ENCODE assay signal across 8 cellular contexts in the genomic region with DNA sequence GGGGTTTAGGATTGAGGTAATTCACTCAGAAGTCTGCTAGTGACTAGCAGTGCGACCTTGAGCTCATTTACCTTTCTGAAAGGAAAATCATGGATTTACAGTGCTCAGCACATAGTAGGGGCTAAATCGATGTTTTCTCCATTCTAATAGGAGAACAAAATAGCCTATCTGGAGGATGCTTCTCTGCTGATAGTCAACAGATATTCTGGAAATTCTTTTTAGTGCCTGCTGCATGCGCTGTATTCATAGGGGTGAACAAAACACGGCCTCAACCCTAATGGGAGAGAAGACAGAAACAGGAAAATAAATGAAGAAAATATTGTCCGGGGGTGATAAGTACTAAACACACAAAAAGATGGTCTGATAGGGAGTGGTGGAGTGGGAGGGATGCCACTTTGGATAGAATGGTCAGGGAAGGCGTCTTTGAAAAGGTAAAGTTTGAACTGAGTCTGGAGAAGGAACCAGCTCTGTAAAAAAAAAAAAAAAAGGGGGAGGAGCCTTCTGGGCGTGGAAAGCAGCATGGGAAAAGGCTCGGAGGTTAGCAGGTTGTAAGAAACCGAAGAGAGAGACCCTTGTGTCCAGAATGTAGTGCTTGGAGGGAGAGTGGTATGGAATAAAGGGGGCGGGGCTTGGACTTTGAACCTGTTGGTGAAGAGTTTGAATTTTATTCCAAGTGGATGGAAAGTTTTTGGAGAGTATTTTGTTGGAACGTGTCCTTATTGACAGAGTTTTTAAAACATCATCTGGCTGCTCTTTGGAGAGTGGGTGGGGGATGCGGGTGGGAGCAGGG.
DNase-seq lines count a peak whose midpoint lies in the region; ATAC-seq and TF ChIP-seq lines count a peak whose summit lies in the region.

No MANE protein-coding gene starts in this region.

- no peaks in the 10 kb centered on the region for H3K9me3 Mint-ChIP-seq in effector memory CD8-positive, alpha-beta T cell
- no peaks in the 10 kb centered on the region for H3K9me3 Mint-ChIP-seq in nephron

- peaks cover 6% of the 10 kb centered on the region for H3K36me3 Mint-ChIP-seq in effector memory CD8-positive, alpha-beta T cell (ENCODE audit: insufficient read depth)
- H3K36me3 Mint-ChIP-seq in nephron (ENCODE audit: low read depth) = peaks cover 8% of the 10 kb centered on the region

- no peaks in the 10 kb centered on the region for H3K27me3 Mint-ChIP-seq in effector memory CD8-positive, alpha-beta T cell
- no peaks in the 10 kb centered on the region for H3K27me3 Mint-ChIP-seq in nephron (ENCODE audit: low read depth)

- no peak for ATAC-seq in effector memory CD8-positive, alpha-beta T cell (replicated peaks)

- TF ChIP-seq CTCF in nephron (IDR thresholded peaks at IDR 0.05; ENCODE audit: unreplicated experiment in 3 of 3) = no peak

- peaks cover 47 to 57% of the 10 kb centered on the region in 2 donors for H3K4me1 Mint-ChIP-seq in effector memory CD8-positive, alpha-beta T cell (ENCODE audit: low read depth in 2 of 2)
- peaks cover 31% of the 10 kb centered on the region for H3K4me1 Mint-ChIP-seq in nephron

- H3K4me3 Mint-ChIP-seq in effector memory CD8-positive, alpha-beta T cell = peak overlapping the region; percentile 96 to 97
- peak overlapping the region; percentile 94 to 99 (median 98) for H3K4me3 Mint-ChIP-seq in nephron

- peak; percentile 34 for DNase-seq in NCI-H146 (lab: John Stamatoyannopoulos, UW)
- DNase-seq in NCI-H146 treated with DMSO at 0.1 percent for 48 hours (lab: John Stamatoyannopoulos, UW; ENCODE audit: unreplicated experiment) = no peak
- DNase-seq in OCI-M1 (lab: John Stamatoyannopoulos, UW) = peak; percentile 50
- no peak for DNase-seq in effector memory CD8-positive, alpha-beta T cell
- DNase-seq in germinal center (ENCODE audit: low spot score) = no peak
- no peak for DNase-seq in SIG-M5 treated with dmso at 0.1 percent for 504 hours (lab: John Stamatoyannopoulos, UW; ENCODE audit: unreplicated experiment)
- no peak for DNase-seq in activated CD4-positive, CD25-positive, alpha-beta regulatory T cell treated with anti-CD3 and anti-CD28 coated beads, Interleukin-2, amount 50 U/mL, for 72 hours

- peak overlapping the region; percentile 98 to 99 for H3K27ac Mint-ChIP-seq in effector memory CD8-positive, alpha-beta T cell
- H3K27ac Mint-ChIP-seq in nephron = peak overlapping the region; percentile 90 to 98 (median 95)

Comparison
In these comparisons a context has a peak if more than half of its experiments do, and no peak if none do; other contexts are left out.
1. DNase-seq: peak in NCI-H146 (single experiment) and OCI-M1 (single experiment); none in NCI-H146 treated with DMSO at 0.1 percent for 48 hours (single experiment), effector memory CD8-positive, alpha-beta T cell (0 of 3), germinal center (single experiment), SIG-M5 treated with dmso at 0.1 percent for 504 hours (single experiment) and activated CD4-positive, CD25-positive, alpha-beta regulatory T cell treated with anti-CD3 and anti-CD28 coated beads, Interleukin-2, amount 50 U/mL, for 72 hours (single experiment).